In the genomic region with DNA sequence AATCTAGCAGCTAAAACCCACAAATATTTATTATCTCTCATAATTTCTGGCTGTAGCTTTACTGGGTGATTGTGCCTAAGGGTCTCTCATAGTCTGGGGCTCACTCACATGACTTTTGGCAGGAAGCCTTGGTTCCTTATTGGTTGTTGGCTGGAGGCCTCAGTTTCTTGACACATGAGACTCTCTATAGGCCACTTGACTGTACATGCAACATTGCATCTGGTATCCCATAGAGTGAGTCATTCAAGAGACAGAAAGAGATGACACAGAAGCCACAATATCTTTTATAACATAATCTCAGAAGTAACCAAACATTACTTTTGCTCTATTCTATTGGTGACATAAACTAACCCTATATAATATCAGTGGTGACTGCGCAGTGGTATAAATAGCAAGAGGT, we compare ENCODE assay signal across 19 cellular contexts.
DNase-seq lines count a peak whose midpoint lies in the region; ATAC-seq, FAIRE-seq and TF ChIP-seq lines count a peak whose summit lies in the region.
"Had no signal": no experiment of that assay in that cellular context is flagged by ENCODE, and none has a peak within 500 bp of the region (broad histone marks: within the 10 kb centered on the region; RNA-seq: fewer than 3 reads in every experiment).

No MANE protein-coding gene starts in this region.

- H3K4me3 Mint-ChIP-seq in activated CD8-positive, alpha-beta T cell treated with anti-CD3 and anti-CD28 coated beads for 36 hours: no peak overlapping the region
- no peak overlapping the region for H3K4me3 Mint-ChIP-seq in activated CD8-positive, alpha-beta T cell treated with anti-CD3 and anti-CD28 coated beads, Interleukin-2, amount 10 ng/mL, durations not matched to agents 7 days and 5 days
- no peak overlapping the region for H3K4me3 Mint-ChIP-seq in HFFc6
- H3K4me3 Mint-ChIP-seq in progenitor cell of endocrine pancreas (ENCODE audit: low read depth): no peak overlapping the region
- H3K4me3 Mint-ChIP-seq in CD8-positive, alpha-beta T cell: no peak overlapping the region
- H3K4me3 Mint-ChIP-seq: CD4-positive, CD25-positive, alpha-beta regulatory T cell; naive thymus-derived CD4-positive, alpha-beta T cell had no signal

- peak; percentile 45 for ATAC-seq in activated CD8-positive, alpha-beta T cell treated with anti-CD3 and anti-CD28 coated beads for 36 hours
- ATAC-seq in activated CD8-positive, alpha-beta T cell treated with anti-CD3 and anti-CD28 coated beads, Interleukin-2, amount 10 ng/mL, durations not matched to agents 7 days and 5 days: no peak
- ATAC-seq in K562: no peak; the same call in 2 of the 3 replicates
- ATAC-seq in stimulated activated naive CD8-positive, alpha-beta T cell treated with anti-CD3 and anti-CD28 coated beads, Interleukin-15, Interleukin-2, amounts not matched to agents 100 U/mL and 50 U/mL, for 24 hours: peak; percentile 72
- no peak for ATAC-seq in GM18498 (IDR thresholded peaks at IDR 0.05; ENCODE audit: unreplicated experiment)
- ATAC-seq in CD8-positive, alpha-beta T cell: no peak
- ATAC-seq: naive thymus-derived CD4-positive, alpha-beta T cell; right cardiac atrium had no signal

- H3K9me3 ChIP-seq in K562 (replicated peaks; ENCODE audit: control insufficient read depth, insufficient read depth, low read depth, low read length): peaks cover 7% of the 10 kb centered on the region; the same call in 1 of the 2 replicates
- no peaks in the 10 kb centered on the region for H3K9me3 ChIP-seq in CD8-positive, alpha-beta T cell (ENCODE audit: low read length)
- H3K9me3 ChIP-seq: ascending aorta, testis had no signal

- CTCF ChIA-PET in activated CD8-positive, alpha-beta T cell treated with anti-CD3 and anti-CD28 coated beads for 36 hours (lab: Charles Lee): interaction anchor here (2.2 kb wide), 1 partner anchor 10 kb away, joined by 5 read pairs; no protein-coding TSS in a partner anchor
- CTCF ChIA-PET in activated CD8-positive, alpha-beta T cell treated with anti-CD3 and anti-CD28 coated beads, Interleukin-2, amount 10 ng/mL, durations not matched to agents 7 days and 5 days (lab: Charles Lee): interaction anchor here (1.8 kb wide), 1 partner anchor 50 kb away, joined by 6 read pairs; no protein-coding TSS in a partner anchor
- CTCF ChIA-PET in K562 (lab: Yijun Ruan, JAX; ENCODE audit: low intra/inter-chr PET ratio): no interaction called here
- CTCF ChIA-PET in CD8-positive, alpha-beta T cell (lab: Charles Lee): interaction anchor here (1.2 kb wide), 1 partner anchor 18 kb away, joined by 3 read pairs; no protein-coding TSS in a partner anchor

- H3K4me1 Mint-ChIP-seq in activated CD8-positive, alpha-beta T cell treated with anti-CD3 and anti-CD28 coated beads for 36 hours (ENCODE audit: low read depth): no peaks in the 10 kb centered on the region
- H3K4me1 Mint-ChIP-seq in activated CD8-positive, alpha-beta T cell treated with anti-CD3 and anti-CD28 coated beads, Interleukin-2, amount 10 ng/mL, durations not matched to agents 7 days and 5 days (ENCODE audit: low read depth): no peaks in the 10 kb centered on the region
- H3K4me1 Mint-ChIP-seq in HFFc6 (ENCODE audit: low read depth) (peaks cover 40% of the 10 kb centered on the region), progenitor cell of endocrine pancreas (ENCODE audit: low read depth) (no peaks in the 10 kb centered on the region)
- H3K4me1 Mint-ChIP-seq in CD8-positive, alpha-beta T cell (ENCODE audit: low read depth): no peaks in the 10 kb centered on the region
- H3K4me1 Mint-ChIP-seq: CD4-positive, CD25-positive, alpha-beta regulatory T cell; naive thymus-derived CD4-positive, alpha-beta T cell had no signal

- H3K36me3 Mint-ChIP-seq in activated CD8-positive, alpha-beta T cell treated with anti-CD3 and anti-CD28 coated beads for 36 hours (ENCODE audit: low read depth): no peaks in the 10 kb centered on the region
- no peaks in the 10 kb centered on the region for H3K36me3 Mint-ChIP-seq in activated CD8-positive, alpha-beta T cell treated with anti-CD3 and anti-CD28 coated beads, Interleukin-2, amount 10 ng/mL, durations not matched to agents 7 days and 5 days (ENCODE audit: low read depth)
- H3K36me3 Mint-ChIP-seq in HFFc6 (ENCODE audit: low read depth) (peaks cover 24% of the 10 kb centered on the region; the same call in 1 of the 2 replicates), progenitor cell of endocrine pancreas (ENCODE audit: insufficient read depth) (peaks cover 19% of the 10 kb centered on the region)
- no peaks in the 10 kb centered on the region for H3K36me3 Mint-ChIP-seq in CD8-positive, alpha-beta T cell
- H3K36me3 Mint-ChIP-seq: CD4-positive, CD25-positive, alpha-beta regulatory T cell had no signal

- no peak for TF ChIP-seq CTCF in activated CD8-positive, alpha-beta T cell treated with anti-CD3 and anti-CD28 coated beads for 36 hours (IDR thresholded peaks at IDR 0.05)
- no peak for TF ChIP-seq CTCF in HFFc6 (IDR thresholded peaks at IDR 0.05)
- no peak for TF ChIP-seq CTCF in K562 (IDR thresholded peaks at IDR 0.05 in 2 of 3, conservative IDR thresholded peaks at IDR 0.05 in 1 of 3; ENCODE audit: insufficient read depth in 2 of 3, low read depth in 1 of 3, low read length in 3 of 3)
- TF ChIP-seq CTCF in progenitor cell of endocrine pancreas (IDR thresholded peaks at IDR 0.05; ENCODE audit: unreplicated experiment): no peak
- no peak for TF ChIP-seq CTCF in CD8-positive, alpha-beta T cell (IDR thresholded peaks at IDR 0.05)

- TF ChIP-seq EP300 in K562 (IDR thresholded peaks at IDR 0.05; ENCODE audit: low read length): no peak

- no peak overlapping the region for H3K27ac Mint-ChIP-seq in activated CD8-positive, alpha-beta T cell treated with anti-CD3 and anti-CD28 coated beads for 36 hours
- no peak overlapping the region for H3K27ac Mint-ChIP-seq in activated CD8-positive, alpha-beta T cell treated with anti-CD3 and anti-CD28 coated beads, Interleukin-2, amount 10 ng/mL, durations not matched to agents 7 days and 5 days
- H3K27ac Mint-ChIP-seq in HFFc6 (no peak overlapping the region), progenitor cell of endocrine pancreas (no peak overlapping the region)
- no peak overlapping the region for H3K27ac Mint-ChIP-seq in CD8-positive, alpha-beta T cell
- H3K27ac Mint-ChIP-seq: CD4-positive, CD25-positive, alpha-beta regulatory T cell; naive thymus-derived CD4-positive, alpha-beta T cell had no signal

- H2AFZ ChIP-seq in K562 (ENCODE audit: low read depth, low read length): no peak overlapping the region

- in situ Hi-C loops in K562 (cut with MboI): no loop called here

- H3K4me2 ChIP-seq in K562 (ENCODE audit: insufficient read depth, low read length): no peak overlapping the region

- H3K9me3 Mint-ChIP-seq in activated CD8-positive, alpha-beta T cell treated with anti-CD3 and anti-CD28 coated beads for 36 hours: no peaks in the 10 kb centered on the region
- H3K9me3 Mint-ChIP-seq in activated CD8-positive, alpha-beta T cell treated with anti-CD3 and anti-CD28 coated beads, Interleukin-2, amount 10 ng/mL, durations not matched to agents 7 days and 5 days (ENCODE audit: insufficient read depth): no peaks in the 10 kb centered on the region
- H3K9me3 Mint-ChIP-seq in HFFc6 (peaks cover 7% of the 10 kb centered on the region; the same call in 1 of the 2 replicates), progenitor cell of endocrine pancreas (ENCODE audit: low read depth) (no peaks in the 10 kb centered on the region)
- H3K9me3 Mint-ChIP-seq in CD8-positive, alpha-beta T cell: no peaks in the 10 kb centered on the region
- H3K9me3 Mint-ChIP-seq: CD4-positive, CD25-positive, alpha-beta regulatory T cell had no signal

- H3K27ac ChIP-seq in K562 (ENCODE audit: extremely low read depth, low read depth, low read length): no peak overlapping the region
- H3K27ac ChIP-seq in CD8-positive, alpha-beta T cell (ENCODE audit: low read depth, low read length): no peak overlapping the region
- H3K27ac ChIP-seq: ascending aorta, testis, VCaP had no signal

- H3K27me3 ChIP-seq in K562 (ENCODE audit: control insufficient read depth in 2 of 2, insufficient read depth in 2 of 2, low read length in 2 of 2): no peaks in the 10 kb centered on the region
- no peaks in the 10 kb centered on the region for H3K27me3 ChIP-seq in CD8-positive, alpha-beta T cell (ENCODE audit: insufficient read depth, low read length)
- H3K27me3 ChIP-seq: ascending aorta, testis had no signal

- POLR2A ChIA-PET in activated CD8-positive, alpha-beta T cell treated with anti-CD3 and anti-CD28 coated beads for 36 hours (lab: Charles Lee): interaction anchor here (0.8 kb wide), 1 partner anchor 18 kb away, joined by 3 read pairs; no protein-coding TSS in a partner anchor
- POLR2A ChIA-PET in activated CD8-positive, alpha-beta T cell treated with anti-CD3 and anti-CD28 coated beads, Interleukin-2, amount 10 ng/mL, durations not matched to agents 7 days and 5 days (lab: Charles Lee): no interaction called here
- POLR2A ChIA-PET in K562 (lab: Yijun Ruan, JAX): interaction anchor here (0.7 to 0.8 kb wide), 2 partner anchors 11 to 61 kb away, joined by 3 read pairs; no protein-coding TSS in a partner anchor
- POLR2A ChIA-PET in CD8-positive, alpha-beta T cell (lab: Charles Lee): no interaction called here

- no peak overlapping the region for H3K4me3 ChIP-seq in K562
- no peak overlapping the region for H3K4me3 ChIP-seq in CD8-positive, alpha-beta T cell (ENCODE audit: low read depth, low read length)
- H3K4me3 ChIP-seq: ascending aorta, testis had no signal

- FAIRE-seq in K562 (lab: Jason Lieb, UNC): no peak

- no peaks in the 10 kb centered on the region for H3K27me3 Mint-ChIP-seq in activated CD8-positive, alpha-beta T cell treated with anti-CD3 and anti-CD28 coated beads for 36 hours
- no peaks in the 10 kb centered on the region for H3K27me3 Mint-ChIP-seq in activated CD8-positive, alpha-beta T cell treated with anti-CD3 and anti-CD28 coated beads, Interleukin-2, amount 10 ng/mL, durations not matched to agents 7 days and 5 days (ENCODE audit: low read depth)
- H3K27me3 Mint-ChIP-seq in HFFc6 (ENCODE audit: insufficient read depth) (peaks cover 2% of the 10 kb centered on the region; the same call in 1 of the 2 replicates), progenitor cell of endocrine pancreas (no peaks in the 10 kb centered on the region)
- H3K27me3 Mint-ChIP-seq in CD8-positive, alpha-beta T cell (ENCODE audit: low read depth): no peaks in the 10 kb centered on the region
- H3K27me3 Mint-ChIP-seq: CD4-positive, CD25-positive, alpha-beta regulatory T cell; naive thymus-derived CD4-positive, alpha-beta T cell had no signal

- no peak overlapping the region for H3K9ac ChIP-seq in K562 (ENCODE audit: insufficient read depth in 1 of 2, low read depth in 2 of 2, low read length in 2 of 2)

- H4K20me1 ChIP-seq in K562 (replicated peaks; ENCODE audit: control insufficient read depth, insufficient read depth, low read length): no peaks in the 10 kb centered on the region

- H3K9me1 ChIP-seq in K562 (ENCODE audit: control insufficient read depth, insufficient read depth, low read length): no peaks in the 10 kb centered on the region

- H3K4me1 ChIP-seq in K562 (replicated peaks in 1 of 2; ENCODE audit: control insufficient read depth in 2 of 2, insufficient read depth in 2 of 2, low read length in 2 of 2): peaks cover 0 to 7% of the 10 kb centered on the region in 2 experiments; a peak in 2 of 5 replicates
- H3K4me1 ChIP-seq in CD8-positive, alpha-beta T cell (ENCODE audit: insufficient read depth, low read length): no peaks in the 10 kb centered on the region
- H3K4me1 ChIP-seq: ascending aorta, testis had no signal

- 0% methylated on average over 1 of the region's 1 CpG for WGBS in K562 (ENCODE audit: insufficient coverage, low coverage, missing lambda C conversion rate)

- TF ChIP-seq RAD21 in K562 (CRISPR knock-in tag; conservative IDR thresholded peaks at IDR 0.05 in 1 of 2, IDR thresholded peaks at IDR 0.05 in 1 of 2): no peak

- no peak for DNase-seq in activated CD8-positive, alpha-beta T cell treated with anti-CD3 and anti-CD28 coated beads for 36 hours
- no peak for DNase-seq in activated CD8-positive, alpha-beta T cell treated with anti-CD3 and anti-CD28 coated beads, Interleukin-2, amount 10 ng/mL, durations not matched to agents 7 days and 5 days
- peak; percentile 50 for DNase-seq in HFFc6
- no peak for DNase-seq in K562 (ENCODE audit: extremely low read depth in 1 of 4, low spot score in 3 of 4)
- no peak for DNase-seq in stimulated activated naive CD8-positive, alpha-beta T cell treated with anti-CD3 and anti-CD28 coated beads, Interleukin-15, Interleukin-2, amounts not matched to agents 100 U/mL and 50 U/mL, for 24 hours
- DNase-seq in progenitor cell of endocrine pancreas (ENCODE audit: low spot score, unreplicated experiment): no peak
- DNase-seq in CD8-positive, alpha-beta T cell: no peak
- DNase-seq: activated naive CD4-positive, alpha-beta T cell treated with Interleukin-2 at 50 U/mL for 16 hours; CD4-positive, CD25-positive, alpha-beta regulatory T cell; HCEC 1CT; mesendoderm; naive thymus-derived CD4-positive, alpha-beta T cell; NCI-H774; right cardiac atrium; SIG-M5; testis had no signal

- H3K79me2 ChIP-seq in K562 (ENCODE audit: control insufficient read depth, insufficient read depth, low read length): no peaks in the 10 kb centered on the region

- intact Hi-C loops in activated CD8-positive, alpha-beta T cell treated with anti-CD3 and anti-CD28 coated beads for 36 hours (cut with micrococcal nuclease): no loop called here
- intact Hi-C loops in K562 (cut with micrococcal nuclease): no loop called here
- intact Hi-C loops in CD8-positive, alpha-beta T cell (cut with DNase I, micrococcal nuclease): no loop called here

- no peak for TF ChIP-seq POLR2A in K562 (conservative IDR thresholded peaks at IDR 0.05)

- BruUV-seq in K562 (replicated peaks; lab: Mats Ljungman, UMichigan): no TSS peak

- no peaks in the 10 kb centered on the region for H3K36me3 ChIP-seq in K562 (ENCODE audit: control insufficient read depth, insufficient read depth, low read length)
- no peaks in the 10 kb centered on the region for H3K36me3 ChIP-seq in CD8-positive, alpha-beta T cell (ENCODE audit: insufficient read depth, low read length)
- H3K36me3 ChIP-seq: ascending aorta had no signal

Comparison
In these comparisons a context has a peak if more than half of its experiments do, and no peak if none do; other contexts are left out.
1. ATAC-seq: peak in activated CD8-positive, alpha-beta T cell treated with anti-CD3 and anti-CD28 coated beads for 36 hours (single experiment) and stimulated activated naive CD8-positive, alpha-beta T cell treated with anti-CD3 and anti-CD28 coated beads, Interleukin-15, Interleukin-2, amounts not matched to agents 100 U/mL and 50 U/mL, for 24 hours (single experiment); none in activated CD8-positive, alpha-beta T cell treated with anti-CD3 and anti-CD28 coated beads, Interleukin-2, amount 10 ng/mL, durations not matched to agents 7 days and 5 days (single experiment), K562 (single experiment), GM18498 (single experiment) and CD8-positive, alpha-beta T cell (single experiment).
2. POLR2A ChIA-PET loops: an anchor here in activated CD8-positive, alpha-beta T cell treated with anti-CD3 and anti-CD28 coated beads for 36 hours (0.8 kb wide) and K562 (0.7 to 0.8 kb wide); none called in activated CD8-positive, alpha-beta T cell treated with anti-CD3 and anti-CD28 coated beads, Interleukin-2, amount 10 ng/mL, durations not matched to agents 7 days and 5 days and CD8-positive, alpha-beta T cell.